ENCODE assay signal across 5 cellular contexts in genomic region chr7:72969688-72970087, GRCh38. TPM values are rescaled to one million over a fixed set of nuclear protein-coding genes. Genes with fewer than 3 reads are reported as not detected.
"Had no signal": no experiment of that assay in that cellular context is flagged by ENCODE, and none has a peak within 500 bp of the region (broad histone marks: within the 10 kb centered on the region; RNA-seq: fewer than 3 reads in every experiment).

No MANE protein-coding gene starts in this region.

RNA-seq across cellular contexts. Expression of gene TRIM74, which starts 0.4 kb away (rescaled TPM):
- total RNA-seq: GM23338, HT-29, IMR-90 had no signal
- polyA plus RNA-seq: GM23338, H1 had no signal

RNA-seq across cellular contexts. Expression of gene SPDYE8, which starts 59.9 kb away (rescaled TPM):
- total RNA-seq: GM23338, H1, H9, HT-29, IMR-90 had no signal
- polyA plus RNA-seq: H1, IMR-90 had no signal
